ENCODE assay signal across 8 cellular contexts in the genomic region with DNA sequence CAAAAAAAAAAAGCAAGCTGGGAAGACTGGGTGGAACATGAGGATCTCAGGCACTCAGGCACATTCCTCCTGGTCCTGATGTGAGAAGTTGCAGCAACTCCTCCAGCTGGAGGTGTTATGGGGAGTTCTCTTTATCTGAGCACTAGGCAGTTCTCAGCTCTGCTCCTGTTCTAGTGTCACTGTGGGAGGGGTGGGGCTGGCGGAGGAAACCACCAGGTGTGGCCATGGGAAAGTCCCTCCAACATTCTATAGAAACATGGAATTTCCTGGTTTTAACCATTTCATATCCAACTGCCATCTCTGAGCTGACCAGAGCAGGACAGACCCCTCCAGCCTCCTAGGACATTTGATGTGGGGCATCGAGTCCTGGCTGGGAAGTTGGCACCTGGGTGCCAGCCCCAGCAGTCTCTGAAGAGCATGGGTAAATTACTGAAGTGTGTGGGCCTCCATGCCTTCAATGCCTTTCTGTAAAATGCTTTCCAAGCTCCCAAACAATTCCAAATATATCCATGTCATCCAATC. TPM values are rescaled to one million over a fixed set of nuclear protein-coding genes. Genes with fewer than 3 reads are reported as not detected.
DNase-seq lines count a peak whose midpoint lies in the region; ATAC-seq and TF ChIP-seq lines count a peak whose summit lies in the region.

No MANE protein-coding gene starts in this region.

- peak overlapping the region; percentile 47 for H3K27ac ChIP-seq in PC-9
- H3K27ac ChIP-seq in mammary epithelial cell (ENCODE audit: insufficient read depth, low read depth, low read length): no peak overlapping the region

- POLR2A ChIA-PET in GM10248 (lab: Yijun Ruan, JAX) (interaction anchor here (0.8 to 2.0 kb wide), 2 partner anchors 26 to 86 kb away, joined by 3 to 6 read pairs; no protein-coding TSS in a partner anchor), PC-9 (lab: Charles Lee; ENCODE audit: unreplicated experiment) (interaction anchor here (0.6 kb wide), 1 partner anchor 440 kb away, joined by 3 read pairs; no protein-coding TSS in a partner anchor)

- no peaks in the 10 kb centered on the region for H3K27me3 Mint-ChIP-seq in osteocyte (ENCODE audit: unreplicated experiment)

- H3K27ac Mint-ChIP-seq in osteocyte (ENCODE audit: unreplicated experiment): peak overlapping the region; percentile 83

- ATAC-seq in GM21723 (IDR thresholded peaks at IDR 0.05; ENCODE audit: unreplicated experiment): no peak

- CTCF ChIA-PET in GM10248 (lab: Yijun Ruan, JAX) (interaction anchor here (0.9 to 3.8 kb wide), 17 partner anchors 9 to 265 kb away, joined by 3 to 51 read pairs (median 6); a partner anchor contains a TSS), PC-9 (lab: Charles Lee) (interaction anchor here (1.6 to 2.4 kb wide), 2 partner anchors 10 to 143 kb away, joined by 5 to 12 read pairs; a partner anchor contains a TSS), mammary epithelial cell (lab: Charles Lee; ENCODE audit: low non-redundant PET) (interaction anchor here (0.6 kb wide), 1 partner anchor 10 kb away, joined by 3 read pairs; no protein-coding TSS in a partner anchor)

- H3K9me3 ChIP-seq in PC-9 (ENCODE audit: insufficient read depth, low read depth) (no peaks in the 10 kb centered on the region), mammary epithelial cell (replicated peaks; ENCODE audit: insufficient read depth, low read length) (no peaks in the 10 kb centered on the region)

- H3K4me3 ChIP-seq in PC-9 (peak overlapping the region; percentile 71; the same call in 1 of the 2 replicates), mammary epithelial cell (replicated peaks in 1 of 3; ENCODE audit: insufficient read depth in 1 of 3, low read depth in 2 of 3, low read length in 3 of 3) (no peak overlapping the region)

- H4K20me1 ChIP-seq in PC-9 (ENCODE audit: insufficient read depth): no peaks in the 10 kb centered on the region
- no peaks in the 10 kb centered on the region for H4K20me1 ChIP-seq in mammary epithelial cell (ENCODE audit: insufficient read depth, low read length)

- intact Hi-C loops in PC-9 (cut with micrococcal nuclease; ENCODE audit: unreplicated experiment): no loop called here
- intact Hi-C loops in mammary epithelial cell (cut with micrococcal nuclease): no loop called here

- H3K4me2 ChIP-seq in PC-9 (peak overlapping the region; percentile 71), mammary epithelial cell (ENCODE audit: insufficient read depth, low read depth, low read length) (peak overlapping the region; percentile 96)

- peaks cover 46% of the 10 kb centered on the region for H3K4me1 Mint-ChIP-seq in osteocyte (ENCODE audit: unreplicated experiment)

- H3K36me3 ChIP-seq in PC-9 (ENCODE audit: low read depth) (no peaks in the 10 kb centered on the region), mammary epithelial cell (ENCODE audit: insufficient read depth, low read length) (no peaks in the 10 kb centered on the region)

- H2AFZ ChIP-seq in PC-9: peak overlapping the region; percentile 78; the same call in 1 of the 2 replicates
- H2AFZ ChIP-seq in mammary epithelial cell (ENCODE audit: low read depth, low read length): peak overlapping the region; percentile 91

- peaks cover 18% of the 10 kb centered on the region for H3F3A ChIP-seq in PC-9 (ENCODE audit: insufficient read depth, low read depth)

- BruUV-seq in PC-9 (replicated peaks; lab: Mats Ljungman, UMichigan): no TSS peak
- no TSS peak for BruUV-seq in mammary epithelial cell (replicated peaks; lab: Mats Ljungman, UMichigan)

- in situ Hi-C loops in mammary epithelial cell (cut with MboI; ENCODE audit: low sequenced_read_pairs in 2 of 2): no loop called here

- no peaks in the 10 kb centered on the region for H3K9me3 Mint-ChIP-seq in osteocyte (ENCODE audit: unreplicated experiment)

- H3K36me3 Mint-ChIP-seq in osteocyte (ENCODE audit: unreplicated experiment): peaks cover 7% of the 10 kb centered on the region

- DNase-seq in GM10248 (ENCODE audit: extremely low spot score) (peak; percentile 53), PC-9 (peak; percentile 41 to 65), mammary epithelial cell (peak; percentile 73), osteocyte (ENCODE audit: extremely low spot score, unreplicated experiment) (no peak), NCI-H1694 (lab: John Stamatoyannopoulos, UW) (no peak), HPDE6-E6E7 (ENCODE audit: extremely low spot score) (no peak), EL (no peak)

- H3K9ac ChIP-seq in mammary epithelial cell (ENCODE audit: insufficient read depth, low read length): no peak overlapping the region

- H3K4me3 Mint-ChIP-seq in osteocyte (ENCODE audit: unreplicated experiment): peak overlapping the region; percentile 79

- TF ChIP-seq CTCF in GM10248 (IDR thresholded peaks at IDR 0.05; ENCODE audit: control extremely low read depth, extremely low read depth, low read depth, missing control alignments): no peak
- TF ChIP-seq CTCF in PC-9 (conservative IDR thresholded peaks at IDR 0.05): no peak
- no peak for TF ChIP-seq CTCF in mammary epithelial cell (conservative IDR thresholded peaks at IDR 0.05 in 1 of 2, IDR thresholded peaks at IDR 0.05 in 1 of 2; ENCODE audit: extremely low read depth in 1 of 2, insufficient read depth in 1 of 2, low read depth in 1 of 2, low read length in 2 of 2)
- no peak for TF ChIP-seq CTCF in osteocyte (IDR thresholded peaks at IDR 0.05)

- no peaks in the 10 kb centered on the region for H3K9me2 ChIP-seq in PC-9 (ENCODE audit: insufficient read depth)

- dilution Hi-C loops in mammary epithelial cell (cut with HindIII; ENCODE audit: low sequenced_read_pairs): no loop called here

- H3K4me1 ChIP-seq in PC-9 (replicated peaks; ENCODE audit: insufficient read depth) (peaks cover 37% of the 10 kb centered on the region), mammary epithelial cell (ENCODE audit: insufficient read depth, low read length) (peaks cover 27% of the 10 kb centered on the region)

- H3K27me3 ChIP-seq in PC-9 (ENCODE audit: insufficient read depth, low read depth): no peaks in the 10 kb centered on the region
- no peaks in the 10 kb centered on the region for H3K27me3 ChIP-seq in mammary epithelial cell (ENCODE audit: insufficient read depth, low read length)

- 50% methylated on average over 2 of the region's 2 CpGs for WGBS in mammary epithelial cell (ENCODE audit: low coverage, missing lambda C conversion rate)

- H3K79me2 ChIP-seq in PC-9 (ENCODE audit: low read depth) (no peaks in the 10 kb centered on the region; the same call in 1 of the 2 replicates), mammary epithelial cell (ENCODE audit: insufficient read depth, low read length) (peaks cover 11% of the 10 kb centered on the region)

RNA-seq across cellular contexts. Expression of a gene that starts 0.8 kb away (rescaled TPM):
- total RNA-seq in PC-9 (2021) (12.5 and 12.6 TPM in 2 replicates), mammary epithelial cell (10 to 100 TPM in 1 of 2 donors, 1 to 10 TPM in 1; 9.2 to 11.6 TPM), osteocyte (7.5 and 8.5 TPM in 2 replicates)
- 6.7 TPM for polyA plus RNA-seq in mammary epithelial cell
- polyA minus RNA-seq in mammary epithelial cell: 5.5 TPM

RNA-seq across cellular contexts. Expression of a gene that starts 37.9 kb away (rescaled TPM):
- total RNA-seq in PC-9 (2021) (12.4 and 17.6 TPM in 2 replicates), mammary epithelial cell (1 to 10 TPM; 3.5 to 6.7 TPM), osteocyte (0.34 TPM in 1 of 2 replicates, not detected in the other)
- 1.8 TPM for polyA plus RNA-seq in mammary epithelial cell
- 3.4 TPM for polyA minus RNA-seq in mammary epithelial cell

Comparison
In these comparisons a context has a peak if more than half of its experiments do, and no peak if none do; other contexts are left out.
1. DNase-seq: peak in GM10248 (single experiment), PC-9 (2 of 2) and mammary epithelial cell (single experiment); none in osteocyte (single experiment), NCI-H1694 (single experiment), HPDE6-E6E7 (single experiment) and EL (single experiment).